Comparison of ENCODE assay signal across 8 cellular contexts in genomic region chr3:49673715-49674490, GRCh38. TPM values are rescaled to one million over a fixed set of nuclear protein-coding genes. Genes with fewer than 3 reads are reported as not detected.
DNase-seq lines count a peak whose midpoint lies in the region; ATAC-seq, FAIRE-seq and TF ChIP-seq lines count a peak whose summit lies in the region.

Gene APEH, plus strand, starts transcription at chr3:49674351. Its CDS starts 51 bp downstream, at chr3:49674402.

- CTCF ChIA-PET in activated CD8-positive, alpha-beta T cell treated with anti-CD3 and anti-CD28 coated beads, Interleukin-2, amount 10 ng/mL, durations not matched to agents 7 days and 5 days (lab: Charles Lee): interaction anchor here (0.8 to 5.4 kb wide), 2 partner anchors 107 to 135 kb away, joined by 4 to 228 read pairs; no protein-coding TSS in a partner anchor
- CTCF ChIA-PET in endothelial cell of umbilical vein (lab: Charles Lee): interaction anchor here (5.4 kb wide), 1 partner anchor 135 kb away, joined by 293 read pairs; no protein-coding TSS in a partner anchor

- peak; percentile 93 for FAIRE-seq in endothelial cell of umbilical vein (lab: Jason Lieb, UNC)

- peak within 1 kb of the TSS; percentile 40 for H3K27ac ChIP-seq in endothelial cell of umbilical vein (ENCODE audit: insufficient read depth, low read depth, low read length)
- peak within 1 kb of the TSS; percentile 93 to 95 for H3K27ac ChIP-seq in mucosa of rectum (ENCODE audit: low read depth in 2 of 2, low read length in 2 of 2)

- DNase-seq in BE2C (peak; percentile 95), HS-5 (ENCODE audit: low read depth) (peak; percentile 94), endothelial cell of umbilical vein (ENCODE audit: low read depth, low spot score) (peak; percentile 95), DMS114 treated with DMSO at 0.1 percent for 48 hours (lab: John Stamatoyannopoulos, UW; ENCODE audit: unreplicated experiment) (no peak)
- peak; percentile 99 for DNase-seq in activated CD8-positive, alpha-beta T cell treated with anti-CD3 and anti-CD28 coated beads, Interleukin-2, amount 10 ng/mL, durations not matched to agents 7 days and 5 days
- DNase-seq in stimulated activated CD8-positive, alpha-beta memory T cell treated with anti-CD3 and anti-CD28 coated beads, Interleukin-7, amount 100 ng/mL, for 1 hour (ENCODE audit: low read depth in 2 of 2): peak; percentile 89 to 90

- no peaks in the 10 kb centered on the region for H4K20me1 ChIP-seq in endothelial cell of umbilical vein (replicated peaks; ENCODE audit: control insufficient read depth, extremely low read depth, insufficient read depth, low read length)

- TSS peak; percentile 8 for BruUV-seq in endothelial cell of umbilical vein (replicated peaks; lab: Mats Ljungman, UMichigan)

- peak within 1 kb of the TSS; percentile 72 for H3K4me2 ChIP-seq in endothelial cell of umbilical vein (ENCODE audit: insufficient read depth, low read length)

- no peaks in the 10 kb centered on the region for H3K9me3 Mint-ChIP-seq in activated CD8-positive, alpha-beta T cell treated with anti-CD3 and anti-CD28 coated beads, Interleukin-2, amount 10 ng/mL, durations not matched to agents 7 days and 5 days (ENCODE audit: insufficient read depth)

- intact Hi-C loops in endothelial cell of umbilical vein (cut with micrococcal nuclease): loop anchor here (1.0 kb wide), 1 partner anchor 15 kb away; the partner anchor contains the start of genes MST1 and RNF123

- dilution Hi-C loops in endothelial cell of umbilical vein (cut with MboI; ENCODE audit: extremely low pct_ligation_motif_present, low sequenced_read_pairs): no loop called here

- peak within 1 kb of the TSS; percentile 99 for H3K27ac Mint-ChIP-seq in activated CD8-positive, alpha-beta T cell treated with anti-CD3 and anti-CD28 coated beads, Interleukin-2, amount 10 ng/mL, durations not matched to agents 7 days and 5 days

- H3K27me3 Mint-ChIP-seq in activated CD8-positive, alpha-beta T cell treated with anti-CD3 and anti-CD28 coated beads, Interleukin-2, amount 10 ng/mL, durations not matched to agents 7 days and 5 days (ENCODE audit: low read depth): no peaks in the 10 kb centered on the region

- ATAC-seq in GM19467 (IDR thresholded peaks at IDR 0.05; ENCODE audit: unreplicated experiment): peak; percentile 71
- ATAC-seq in activated CD8-positive, alpha-beta T cell treated with anti-CD3 and anti-CD28 coated beads, Interleukin-2, amount 10 ng/mL, durations not matched to agents 7 days and 5 days: peak; percentile 91

- H3K9ac ChIP-seq in endothelial cell of umbilical vein (replicated peaks; ENCODE audit: extremely low read depth, insufficient read depth, low read length): peak within 1 kb of the TSS; percentile 50
- peak within 1 kb of the TSS; percentile 54 to 87 for H3K9ac ChIP-seq in mucosa of rectum (ENCODE audit: low read depth in 1 of 2, low read length in 2 of 2)

- no peaks in the 10 kb centered on the region for H3K9me3 ChIP-seq in BE2C
- H3K9me3 ChIP-seq in endothelial cell of umbilical vein (replicated peaks; ENCODE audit: control insufficient read depth, insufficient read depth, low read length): no peaks in the 10 kb centered on the region
- H3K9me3 ChIP-seq in mucosa of rectum (ENCODE audit: control insufficient read depth in 2 of 2, low read length in 2 of 2): no peaks in the 10 kb centered on the region

- POLR2A ChIA-PET in activated CD8-positive, alpha-beta T cell treated with anti-CD3 and anti-CD28 coated beads, Interleukin-2, amount 10 ng/mL, durations not matched to agents 7 days and 5 days (lab: Charles Lee): interaction anchor here (1.0 kb wide), 1 partner anchor 134 kb away, joined by 9 read pairs; no protein-coding TSS in a partner anchor
- POLR2A ChIA-PET in endothelial cell of umbilical vein (lab: Charles Lee): interaction anchor here (0.7 kb wide), 1 partner anchor 134 kb away, joined by 3 read pairs; no protein-coding TSS in a partner anchor

- peaks cover 28% of the 10 kb centered on the region for H3K4me1 Mint-ChIP-seq in activated CD8-positive, alpha-beta T cell treated with anti-CD3 and anti-CD28 coated beads, Interleukin-2, amount 10 ng/mL, durations not matched to agents 7 days and 5 days (ENCODE audit: low read depth)

- H3K4me3 ChIP-seq in BE2C (ENCODE audit: low read depth, low read length) (peak within 1 kb of the TSS; percentile 60), endothelial cell of umbilical vein (replicated peaks in 1 of 3; ENCODE audit: insufficient read depth in 1 of 3, low read depth in 1 of 3, low read length in 3 of 3) (peak within 1 kb of the TSS; percentile 41 to 47 (median 44)), mucosa of rectum (ENCODE audit: low read length in 2 of 2) (peak within 1 kb of the TSS; percentile 83 to 89)

- H3K36me3 ChIP-seq in BE2C: no peaks in the 10 kb centered on the region
- H3K36me3 ChIP-seq in endothelial cell of umbilical vein (ENCODE audit: control insufficient read depth in 2 of 2, extremely low read depth in 1 of 2, insufficient read depth in 2 of 2, low read length in 2 of 2): no peaks in the 10 kb centered on the region
- H3K36me3 ChIP-seq in mucosa of rectum (ENCODE audit: control insufficient read depth in 2 of 2, insufficient read depth in 2 of 2, low read length in 2 of 2): peaks cover 28 to 34% of the 10 kb centered on the region in 2 donors

- no peaks in the 10 kb centered on the region for H3K9me1 ChIP-seq in endothelial cell of umbilical vein (replicated peaks; ENCODE audit: control insufficient read depth, extremely low read depth, insufficient read depth, low read length)

- peaks cover 3% of the 10 kb centered on the region for H3K79me2 ChIP-seq in endothelial cell of umbilical vein (ENCODE audit: control insufficient read depth, insufficient read depth, low read length)

- H3K4me1 ChIP-seq in BE2C: 0 out of 2 replicates have a peak, but pooled peaks cover 3% of the 10 kb centered on the region
- H3K4me1 ChIP-seq in endothelial cell of umbilical vein (ENCODE audit: control insufficient read depth, extremely low read depth, insufficient read depth, low read length): peaks cover 4% of the 10 kb centered on the region
- H3K4me1 ChIP-seq in mucosa of rectum (ENCODE audit: control insufficient read depth in 2 of 2, insufficient read depth in 2 of 2, low read length in 2 of 2): peaks cover 12 to 13% of the 10 kb centered on the region in 2 donors

- H3K27me3 ChIP-seq in BE2C (no peaks in the 10 kb centered on the region), endothelial cell of umbilical vein (ENCODE audit: control insufficient read depth in 2 of 2, insufficient read depth in 2 of 2, low read length in 2 of 2) (no peaks in the 10 kb centered on the region), mucosa of rectum (ENCODE audit: control insufficient read depth in 2 of 2, insufficient read depth in 2 of 2, low read length in 2 of 2) (peaks cover 0 to 5% of the 10 kb centered on the region in 2 donors)

- peak within 1 kb of the TSS; percentile 52 for H2AFZ ChIP-seq in endothelial cell of umbilical vein (ENCODE audit: low read depth, low read length)

- peaks cover 25% of the 10 kb centered on the region for H3K36me3 Mint-ChIP-seq in activated CD8-positive, alpha-beta T cell treated with anti-CD3 and anti-CD28 coated beads, Interleukin-2, amount 10 ng/mL, durations not matched to agents 7 days and 5 days (ENCODE audit: low read depth)

- TF ChIP-seq POLR2A in endothelial cell of umbilical vein (IDR thresholded peaks at IDR 0.05; ENCODE audit: low read depth, low read length): peak; percentile 84

- H3K4me3 Mint-ChIP-seq in activated CD8-positive, alpha-beta T cell treated with anti-CD3 and anti-CD28 coated beads, Interleukin-2, amount 10 ng/mL, durations not matched to agents 7 days and 5 days: peak within 1 kb of the TSS; percentile 93

- TF ChIP-seq CTCF in BE2C (IDR thresholded peaks at IDR 0.05; ENCODE audit: low read depth, low read length): no peak
- no peak for TF ChIP-seq CTCF in endothelial cell of umbilical vein (IDR thresholded peaks at IDR 0.05; ENCODE audit: extremely low read depth in 1 of 2, insufficient read depth in 1 of 2, low read depth in 1 of 2, low read length in 2 of 2)

TF ChIP-seq in endothelial cell of umbilical vein, 7 proteins besides CTCF, POLR2A, EP300 and RAD21:
- TF ChIP-seq FOS (IDR thresholded peaks at IDR 0.05; ENCODE audit: borderline replicate concordance, insufficient read depth, low read length) (no peak), MYC (IDR thresholded peaks at IDR 0.05; ENCODE audit: low read depth, low read length) (no peak), POLR2AphosphoS5 (IDR thresholded peaks at IDR 0.05; ENCODE audit: insufficient read depth, low read depth, low read length) (peak; percentile 54)

RNA-seq across cellular contexts. Expression of gene APEH, which starts in this region (rescaled TPM):
- 130 TPM for polyA plus RNA-seq in BE2C (2012; ENCODE audit: insufficient read depth, insufficient read length, low read depth)
- total RNA-seq in activated CD8-positive, alpha-beta T cell treated with anti-CD3 and anti-CD28 coated beads, Interleukin-2, amount 10 ng/mL, durations not matched to agents 7 days and 5 days: 100 to 1,000 TPM; 179 to 192 TPM
- 68.2 and 77.9 TPM in 2 replicates for total RNA-seq in endothelial cell of umbilical vein
- 74.3 and 74.8 TPM in 2 replicates for polyA plus RNA-seq in endothelial cell of umbilical vein
- 59.0 and 62.5 TPM in 2 replicates for polyA plus RNA-seq in endothelial cell of umbilical vein (2011; cell fraction: cytosol; rRNA removed)
- 103 and 123 TPM in 2 replicates for polyA plus RNA-seq in endothelial cell of umbilical vein (2011; cell fraction: nucleus; rRNA removed)
- polyA plus RNA-seq in endothelial cell of umbilical vein (2012): 58.7 and 62.8 TPM in 2 replicates
- polyA minus RNA-seq in endothelial cell of umbilical vein: 97.1 and 102 TPM in 2 replicates
- polyA minus RNA-seq in endothelial cell of umbilical vein (2011; cell fraction: cytosol; rRNA and poly(A)+ RNA removed): 160 TPM
- 38.7 and 41.6 TPM in 2 replicates for polyA minus RNA-seq in endothelial cell of umbilical vein (2011; cell fraction: nucleus; rRNA and poly(A)+ RNA removed)
